Comparison of ENCODE assay signal across 8 cellular contexts in the genomic region with DNA sequence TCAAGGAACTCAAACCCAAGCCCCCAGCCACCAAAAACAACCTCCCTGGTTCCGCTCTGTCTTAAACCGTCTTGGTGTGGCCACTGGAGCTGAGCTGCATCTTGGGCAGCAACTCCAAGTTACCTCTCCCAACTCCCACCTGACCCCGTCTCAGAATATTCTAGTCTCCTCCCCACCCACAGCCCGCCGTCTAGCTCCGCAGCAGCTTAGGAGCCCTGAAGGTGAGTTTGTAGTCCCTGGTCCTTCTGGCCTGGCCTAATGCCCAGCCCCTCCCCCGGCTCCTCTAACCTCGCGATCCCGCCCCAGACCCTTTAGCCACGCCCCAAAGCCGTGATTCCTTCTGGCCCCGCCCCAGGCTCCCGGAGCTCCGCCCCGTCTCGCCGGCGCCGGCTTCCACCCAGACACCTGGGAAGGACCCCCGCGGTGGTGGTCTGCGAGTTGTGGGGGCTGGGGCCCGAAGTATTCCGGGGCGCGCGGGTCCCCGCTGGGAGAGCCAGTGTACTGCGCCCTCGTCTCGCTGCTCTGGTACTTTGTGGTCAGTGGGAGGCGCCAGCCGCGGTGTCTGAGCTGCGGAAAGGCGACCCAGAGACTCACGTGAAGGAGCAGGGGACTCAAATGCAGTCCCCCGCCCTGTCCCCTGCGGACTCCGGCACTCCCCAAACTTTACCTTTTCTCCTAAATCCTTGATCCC. TPM values are rescaled to one million over a fixed set of nuclear protein-coding genes. Genes with fewer than 3 reads are reported as not detected.
DNase-seq lines count a peak whose midpoint lies in the region; ATAC-seq, FAIRE-seq and TF ChIP-seq lines count a peak whose summit lies in the region.

No MANE protein-coding gene starts in this region.

- intact Hi-C loops in left lung (cut with DNase I): no loop called here
- intact Hi-C loops in posterior vena cava (cut with DNase I): no loop called here

- H3K27ac ChIP-seq in MM.1S (ENCODE audit: low read length) (no peak overlapping the region), left lung (no peak overlapping the region)

- ATAC-seq in left lung: peak; percentile 88

- H3F3A ChIP-seq in MM.1S (ENCODE audit: insufficient read depth, low read length): no peaks in the 10 kb centered on the region

- no peak overlapping the region for H2AFZ ChIP-seq in MM.1S (ENCODE audit: low read length)

- peak overlapping the region; percentile 94; the same call in 1 of the 2 replicates for H3K4me2 ChIP-seq in MM.1S (ENCODE audit: low read depth, low read length)

- H3K9me3 ChIP-seq in MM.1S (replicated peaks; ENCODE audit: insufficient read depth, low read length) (no peaks in the 10 kb centered on the region), left lung (no peaks in the 10 kb centered on the region)

- H3K4me3 ChIP-seq in MM.1S (ENCODE audit: low read length): no peak overlapping the region
- H3K4me3 ChIP-seq in WI38 (ENCODE audit: low read depth, low read length): peak overlapping the region; percentile 46
- H3K4me3 ChIP-seq in bronchial epithelial cell (ENCODE audit: low read depth, low read length): peak overlapping the region; percentile 36
- H3K4me3 ChIP-seq in left lung: peak overlapping the region; percentile 28 to 43

- TF ChIP-seq CTCF in MM.1S (IDR thresholded peaks at IDR 0.05; ENCODE audit: low read length) (peak; percentile 13; the same call in 1 of the 2 replicates), WI38 (IDR thresholded peaks at IDR 0.05; ENCODE audit: low read depth, low read length) (no peak), bronchial epithelial cell (IDR thresholded peaks at IDR 0.05; ENCODE audit: insufficient read depth, low read length, severe bottlenecking) (peak; percentile 26), left lung (IDR thresholded peaks at IDR 0.05) (no peak)

- H3K9me2 ChIP-seq in MM.1S (replicated peaks; ENCODE audit: insufficient read depth, low read length): no peaks in the 10 kb centered on the region

- H3K27me3 ChIP-seq in MM.1S (replicated peaks; ENCODE audit: insufficient read depth, low read length): peaks cover 34% of the 10 kb centered on the region
- no peaks in the 10 kb centered on the region for H3K27me3 ChIP-seq in bronchial epithelial cell (ENCODE audit: control insufficient read depth, insufficient read depth, low read length)
- H3K27me3 ChIP-seq in left lung: peaks cover 0 to 43% of the 10 kb centered on the region in 2 donors

- H3K9ac ChIP-seq in MM.1S (ENCODE audit: low read length): no peak overlapping the region

- no peaks in the 10 kb centered on the region for H3K36me3 ChIP-seq in MM.1S (replicated peaks; ENCODE audit: insufficient read depth, low read length)
- H3K36me3 ChIP-seq in bronchial epithelial cell (ENCODE audit: control insufficient read depth, insufficient read depth, low read length): peaks cover 5% of the 10 kb centered on the region
- peaks cover 0 to 21% of the 10 kb centered on the region in 2 donors for H3K36me3 ChIP-seq in left lung

- no peaks in the 10 kb centered on the region for H3K4me1 ChIP-seq in MM.1S (ENCODE audit: low read length)
- peaks cover 11 to 23% of the 10 kb centered on the region in 2 donors for H3K4me1 ChIP-seq in left lung

- no peak for FAIRE-seq in bronchial epithelial cell (lab: Jason Lieb, UNC)

- DNase-seq in DMS153 treated with DMSO at 0.1 percent for 48 hours (lab: John Stamatoyannopoulos, UW; ENCODE audit: unreplicated experiment) (peak; percentile 42), MM.1S (no peak), bronchial epithelial cell (ENCODE audit: low read depth) (no peak), left lung (peak; percentile 83 to 90), posterior vena cava (ENCODE audit: low spot score) (no peak), epidermal melanocyte (ENCODE audit: insufficient read length, low spot score) (no peak)
- peak; percentile 40 for DNase-seq in stimulated activated CD8-positive, alpha-beta memory T cell treated with anti-CD3 and anti-CD28 coated beads, Interleukin-12 subunit alpha, Interleukin-12 subunit beta, amount 100 ng/mL, for 1 hour (ENCODE audit: low read depth)

- H4K20me1 ChIP-seq in MM.1S (ENCODE audit: insufficient read depth, low read length): no peaks in the 10 kb centered on the region

- no peaks in the 10 kb centered on the region for H3K79me2 ChIP-seq in MM.1S (ENCODE audit: low read length)

RNA-seq across cellular contexts. Expression of a gene that starts 2.5 kb away (rescaled TPM):
- total RNA-seq in bronchial epithelial cell: 0.38 TPM in 1 of 2 replicates, not detected in the other
- total RNA-seq in left lung: not detected
- not detected for total RNA-seq in posterior vena cava

RNA-seq across cellular contexts. Expression of a gene that starts 4.7 kb away (rescaled TPM):
- not detected in 2 replicates for total RNA-seq in bronchial epithelial cell
- total RNA-seq in left lung: not detected
- total RNA-seq in posterior vena cava: not detected

RNA-seq across cellular contexts. Expression of a gene that starts 12.3 kb away (rescaled TPM):
- total RNA-seq in bronchial epithelial cell (not detected in 2 replicates), left lung (not detected), posterior vena cava (not detected)

RNA-seq across cellular contexts. Expression of a gene that starts 17.3 kb away (rescaled TPM):
- total RNA-seq in bronchial epithelial cell (not detected in 2 replicates), left lung (not detected), posterior vena cava (not detected)

RNA-seq across cellular contexts. Expression of a gene that starts 24.3 kb away (rescaled TPM):
- total RNA-seq in bronchial epithelial cell: 0.26 and 0.64 TPM in 2 replicates
- total RNA-seq in left lung: under 1 TPM in 1 of 2 donors, not detected in 1; 0.50 TPM
- total RNA-seq in posterior vena cava: not detected

Comparison
In these comparisons a context has a peak if more than half of its experiments do, and no peak if none do; other contexts are left out.
1. DNase-seq: peak in DMS153 treated with DMSO at 0.1 percent for 48 hours (single experiment), left lung (2 of 2) and stimulated activated CD8-positive, alpha-beta memory T cell treated with anti-CD3 and anti-CD28 coated beads, Interleukin-12 subunit alpha, Interleukin-12 subunit beta, amount 100 ng/mL, for 1 hour (single experiment); none in MM.1S (single experiment), bronchial epithelial cell (single experiment), posterior vena cava (single experiment) and epidermal melanocyte (single experiment).
2. CTCF ChIP-seq: peak in MM.1S (single experiment) and bronchial epithelial cell (single experiment); none in WI38 (single experiment) and left lung (0 of 2).